ENCODE assay signal across 2 cellular contexts in the genomic region with DNA sequence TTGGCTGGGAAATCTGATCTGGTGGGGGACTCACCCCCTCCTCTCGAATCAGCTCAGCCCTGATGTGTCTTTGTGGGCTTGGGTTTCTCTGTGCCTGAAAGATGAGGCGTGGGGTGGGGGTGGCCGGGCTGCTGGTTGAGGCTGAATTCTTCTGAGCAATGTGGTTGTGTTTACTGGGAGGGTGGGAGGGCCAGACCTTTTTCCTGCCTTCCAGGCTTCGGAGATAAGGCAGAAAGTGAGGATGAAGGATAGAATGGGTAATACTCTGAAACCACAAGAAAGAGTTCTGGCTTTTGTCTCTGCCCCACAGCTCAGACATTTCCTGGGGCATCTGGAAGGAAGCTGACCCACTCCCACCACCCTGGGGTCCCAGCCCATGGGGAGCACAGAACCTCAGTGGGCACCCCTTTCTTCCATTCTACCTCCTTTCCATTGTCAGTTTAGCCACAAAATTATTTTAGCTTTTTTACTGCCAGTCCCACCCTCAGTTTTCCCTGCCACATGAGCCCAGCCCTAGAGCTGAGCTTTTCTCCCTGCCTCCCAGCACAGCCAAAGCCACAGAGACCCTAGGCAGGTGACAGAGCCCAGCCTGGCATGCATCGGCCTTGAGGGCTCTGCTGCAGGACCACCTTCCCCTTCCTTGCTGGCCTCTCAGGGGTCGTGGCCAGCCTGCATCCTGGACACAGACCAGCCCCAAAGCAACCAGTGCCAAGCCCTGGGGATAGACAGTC.
TF ChIP-seq lines count a peak whose summit lies in the region.

No MANE protein-coding gene starts in this region.

TF ChIP-seq in K562, 482 proteins besides CTCF, POLR2A, EP300 and RAD21 (continues in another document):
- TF ChIP-seq POLR2G (IDR thresholded peaks at IDR 0.05; ENCODE audit: low read depth, low read length) (peak; percentile 33; the same call in 1 of the 2 replicates), TEAD4 (IDR thresholded peaks at IDR 0.05; ENCODE audit: low read length) (peak; percentile 33; the same call in 1 of the 2 replicates), TEAD4 (CRISPR knock-in tag; IDR thresholded peaks at IDR 0.05; ENCODE audit: borderline replicate concordance) (no peak), POLR2AphosphoS5 (IDR thresholded peaks at IDR 0.05; ENCODE audit: control insufficient read depth, insufficient read depth, low read depth, low read length) (peak; percentile 55), ZNF184 (CRISPR knock-in tag; IDR thresholded peaks at IDR 0.05) (no peak), ZFP30 (CRISPR knock-in tag; IDR thresholded peaks at IDR 0.05; ENCODE audit: borderline replicate concordance) (no peak), PHB2 (IDR thresholded peaks at IDR 0.05; ENCODE audit: low read depth) (no peak), SIN3A (IDR thresholded peaks at IDR 0.05; ENCODE audit: borderline replicate concordance in 2 of 2, control insufficient read depth in 1 of 2, low read depth in 2 of 2, low read length in 2 of 2) (no peak), ZNF263 (CRISPR knock-in tag; IDR thresholded peaks at IDR 0.05; ENCODE audit: borderline replicate concordance) (no peak), RUNX1 (IDR thresholded peaks at IDR 0.05; ENCODE audit: low read depth) (no peak), ZNF146 (CRISPR knock-in tag; IDR thresholded peaks at IDR 0.05; ENCODE audit: unreplicated experiment) (no peak), ZNF253 (CRISPR knock-in tag; conservative IDR thresholded peaks at IDR 0.05) (no peak), SUPT5H (IDR thresholded peaks at IDR 0.05) (0 out of 2 replicates have a peak, but pooled peaks have one; percentile 13), KAT7 (CRISPR knock-in tag; IDR thresholded peaks at IDR 0.05; ENCODE audit: borderline replicate concordance) (no peak), TCF3 (CRISPR knock-in tag; IDR thresholded peaks at IDR 0.05) (peak; percentile 74), NR3C1 (CRISPR knock-in tag; IDR thresholded peaks at IDR 0.05) (no peak), CEBPG (CRISPR knock-in tag; IDR thresholded peaks at IDR 0.05) (no peak), CEBPG (tag; conservative IDR thresholded peaks at IDR 0.05 in 1 of 2, IDR thresholded peaks at IDR 0.05 in 1 of 2) (no peak)
- TF ChIP-seq, protein P1, sequence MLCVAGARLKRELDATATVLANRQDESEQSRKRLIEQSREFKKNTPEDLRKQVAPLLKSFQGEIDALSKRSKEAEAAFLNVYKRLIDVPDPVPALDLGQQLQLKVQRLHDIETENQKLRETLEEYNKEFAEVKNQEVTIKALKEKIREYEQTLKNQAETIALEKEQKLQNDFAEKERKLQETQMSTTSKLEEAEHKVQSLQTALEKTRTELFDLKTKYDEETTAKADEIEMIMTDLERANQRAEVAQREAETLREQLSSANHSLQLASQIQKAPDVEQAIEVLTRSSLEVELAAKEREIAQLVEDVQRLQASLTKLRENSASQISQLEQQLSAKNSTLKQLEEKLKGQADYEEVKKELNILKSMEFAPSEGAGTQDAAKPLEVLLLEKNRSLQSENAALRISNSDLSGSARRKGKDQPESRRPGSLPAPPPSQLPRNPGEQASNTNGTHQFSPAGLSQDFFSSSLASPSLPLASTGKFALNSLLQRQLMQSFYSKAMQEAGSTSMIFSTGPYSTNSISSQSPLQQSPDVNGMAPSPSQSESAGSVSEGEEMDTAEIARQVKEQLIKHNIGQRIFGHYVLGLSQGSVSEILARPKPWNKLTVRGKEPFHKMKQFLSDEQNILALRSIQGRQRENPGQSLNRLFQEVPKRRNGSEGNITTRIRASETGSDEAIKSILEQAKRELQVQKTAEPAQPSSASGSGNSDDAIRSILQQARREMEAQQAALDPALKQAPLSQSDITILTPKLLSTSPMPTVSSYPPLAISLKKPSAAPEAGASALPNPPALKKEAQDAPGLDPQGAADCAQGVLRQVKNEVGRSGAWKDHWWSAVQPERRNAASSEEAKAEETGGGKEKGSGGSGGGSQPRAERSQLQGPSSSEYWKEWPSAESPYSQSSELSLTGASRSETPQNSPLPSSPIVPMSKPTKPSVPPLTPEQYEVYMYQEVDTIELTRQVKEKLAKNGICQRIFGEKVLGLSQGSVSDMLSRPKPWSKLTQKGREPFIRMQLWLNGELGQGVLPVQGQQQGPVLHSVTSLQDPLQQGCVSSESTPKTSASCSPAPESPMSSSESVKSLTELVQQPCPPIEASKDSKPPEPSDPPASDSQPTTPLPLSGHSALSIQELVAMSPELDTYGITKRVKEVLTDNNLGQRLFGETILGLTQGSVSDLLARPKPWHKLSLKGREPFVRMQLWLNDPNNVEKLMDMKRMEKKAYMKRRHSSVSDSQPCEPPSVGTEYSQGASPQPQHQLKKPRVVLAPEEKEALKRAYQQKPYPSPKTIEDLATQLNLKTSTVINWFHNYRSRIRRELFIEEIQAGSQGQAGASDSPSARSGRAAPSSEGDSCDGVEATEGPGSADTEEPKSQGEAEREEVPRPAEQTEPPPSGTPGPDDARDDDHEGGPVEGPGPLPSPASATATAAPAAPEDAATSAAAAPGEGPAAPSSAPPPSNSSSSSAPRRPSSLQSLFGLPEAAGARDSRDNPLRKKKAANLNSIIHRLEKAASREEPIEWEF (CRISPR knock-in tag; IDR thresholded peaks at IDR 0.05): no peak
- TF ChIP-seq, protein P2, sequence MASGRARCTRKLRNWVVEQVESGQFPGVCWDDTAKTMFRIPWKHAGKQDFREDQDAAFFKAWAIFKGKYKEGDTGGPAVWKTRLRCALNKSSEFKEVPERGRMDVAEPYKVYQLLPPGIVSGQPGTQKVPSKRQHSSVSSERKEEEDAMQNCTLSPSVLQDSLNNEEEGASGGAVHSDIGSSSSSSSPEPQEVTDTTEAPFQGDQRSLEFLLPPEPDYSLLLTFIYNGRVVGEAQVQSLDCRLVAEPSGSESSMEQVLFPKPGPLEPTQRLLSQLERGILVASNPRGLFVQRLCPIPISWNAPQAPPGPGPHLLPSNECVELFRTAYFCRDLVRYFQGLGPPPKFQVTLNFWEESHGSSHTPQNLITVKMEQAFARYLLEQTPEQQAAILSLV (tag; IDR thresholded peaks at IDR 0.05): no peak
- TF ChIP-seq, protein P3, sequence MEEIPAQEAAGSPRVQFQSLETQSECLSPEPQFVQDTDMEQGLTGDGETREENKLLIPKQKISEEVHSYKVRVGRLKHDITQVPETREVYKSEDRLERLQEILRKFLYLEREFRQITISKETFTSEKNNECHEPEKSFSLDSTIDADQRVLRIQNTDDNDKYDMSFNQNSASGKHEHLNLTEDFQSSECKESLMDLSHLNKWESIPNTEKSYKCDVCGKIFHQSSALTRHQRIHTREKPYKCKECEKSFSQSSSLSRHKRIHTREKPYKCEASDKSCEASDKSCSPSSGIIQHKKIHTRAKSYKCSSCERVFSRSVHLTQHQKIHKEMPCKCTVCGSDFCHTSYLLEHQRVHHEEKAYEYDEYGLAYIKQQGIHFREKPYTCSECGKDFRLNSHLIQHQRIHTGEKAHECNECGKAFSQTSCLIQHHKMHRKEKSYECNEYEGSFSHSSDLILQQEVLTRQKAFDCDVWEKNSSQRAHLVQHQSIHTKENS (CRISPR knock-in tag; IDR thresholded peaks at IDR 0.05): no peak
- TF ChIP-seq, protein P4, sequence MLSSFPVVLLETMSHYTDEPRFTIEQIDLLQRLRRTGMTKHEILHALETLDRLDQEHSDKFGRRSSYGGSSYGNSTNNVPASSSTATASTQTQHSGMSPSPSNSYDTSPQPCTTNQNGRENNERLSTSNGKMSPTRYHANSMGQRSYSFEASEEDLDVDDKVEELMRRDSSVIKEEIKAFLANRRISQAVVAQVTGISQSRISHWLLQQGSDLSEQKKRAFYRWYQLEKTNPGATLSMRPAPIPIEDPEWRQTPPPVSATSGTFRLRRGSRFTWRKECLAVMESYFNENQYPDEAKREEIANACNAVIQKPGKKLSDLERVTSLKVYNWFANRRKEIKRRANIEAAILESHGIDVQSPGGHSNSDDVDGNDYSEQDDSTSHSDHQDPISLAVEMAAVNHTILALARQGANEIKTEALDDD (IDR thresholded peaks at IDR 0.05): no peak

TF ChIP-seq in WTC11, 78 proteins besides CTCF, POLR2A, EP300 and RAD21:
- TF ChIP-seq ELF4 (CRISPR knock-in tag; IDR thresholded peaks at IDR 0.05; ENCODE audit: low read depth) (no peak), MYBL2 (CRISPR knock-in tag; IDR thresholded peaks at IDR 0.05) (no peak), GRHL2 (CRISPR knock-in tag; IDR thresholded peaks at IDR 0.05; ENCODE audit: insufficient replicate concordance, severe bottlenecking) (no peak)
- TF ChIP-seq, protein P5, sequence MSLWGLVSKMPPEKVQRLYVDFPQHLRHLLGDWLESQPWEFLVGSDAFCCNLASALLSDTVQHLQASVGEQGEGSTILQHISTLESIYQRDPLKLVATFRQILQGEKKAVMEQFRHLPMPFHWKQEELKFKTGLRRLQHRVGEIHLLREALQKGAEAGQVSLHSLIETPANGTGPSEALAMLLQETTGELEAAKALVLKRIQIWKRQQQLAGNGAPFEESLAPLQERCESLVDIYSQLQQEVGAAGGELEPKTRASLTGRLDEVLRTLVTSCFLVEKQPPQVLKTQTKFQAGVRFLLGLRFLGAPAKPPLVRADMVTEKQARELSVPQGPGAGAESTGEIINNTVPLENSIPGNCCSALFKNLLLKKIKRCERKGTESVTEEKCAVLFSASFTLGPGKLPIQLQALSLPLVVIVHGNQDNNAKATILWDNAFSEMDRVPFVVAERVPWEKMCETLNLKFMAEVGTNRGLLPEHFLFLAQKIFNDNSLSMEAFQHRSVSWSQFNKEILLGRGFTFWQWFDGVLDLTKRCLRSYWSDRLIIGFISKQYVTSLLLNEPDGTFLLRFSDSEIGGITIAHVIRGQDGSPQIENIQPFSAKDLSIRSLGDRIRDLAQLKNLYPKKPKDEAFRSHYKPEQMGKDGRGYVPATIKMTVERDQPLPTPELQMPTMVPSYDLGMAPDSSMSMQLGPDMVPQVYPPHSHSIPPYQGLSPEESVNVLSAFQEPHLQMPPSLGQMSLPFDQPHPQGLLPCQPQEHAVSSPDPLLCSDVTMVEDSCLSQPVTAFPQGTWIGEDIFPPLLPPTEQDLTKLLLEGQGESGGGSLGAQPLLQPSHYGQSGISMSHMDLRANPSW (CRISPR knock-in tag; conservative IDR thresholded peaks at IDR 0.05; ENCODE audit: low read depth): no peak
- TF ChIP-seq, protein P6, sequence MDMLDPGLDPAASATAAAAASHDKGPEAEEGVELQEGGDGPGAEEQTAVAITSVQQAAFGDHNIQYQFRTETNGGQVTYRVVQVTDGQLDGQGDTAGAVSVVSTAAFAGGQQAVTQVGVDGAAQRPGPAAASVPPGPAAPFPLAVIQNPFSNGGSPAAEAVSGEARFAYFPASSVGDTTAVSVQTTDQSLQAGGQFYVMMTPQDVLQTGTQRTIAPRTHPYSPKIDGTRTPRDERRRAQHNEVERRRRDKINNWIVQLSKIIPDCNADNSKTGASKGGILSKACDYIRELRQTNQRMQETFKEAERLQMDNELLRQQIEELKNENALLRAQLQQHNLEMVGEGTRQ (CRISPR knock-in tag; IDR thresholded peaks at IDR 0.05): no peak
- TF ChIP-seq, protein P7, sequence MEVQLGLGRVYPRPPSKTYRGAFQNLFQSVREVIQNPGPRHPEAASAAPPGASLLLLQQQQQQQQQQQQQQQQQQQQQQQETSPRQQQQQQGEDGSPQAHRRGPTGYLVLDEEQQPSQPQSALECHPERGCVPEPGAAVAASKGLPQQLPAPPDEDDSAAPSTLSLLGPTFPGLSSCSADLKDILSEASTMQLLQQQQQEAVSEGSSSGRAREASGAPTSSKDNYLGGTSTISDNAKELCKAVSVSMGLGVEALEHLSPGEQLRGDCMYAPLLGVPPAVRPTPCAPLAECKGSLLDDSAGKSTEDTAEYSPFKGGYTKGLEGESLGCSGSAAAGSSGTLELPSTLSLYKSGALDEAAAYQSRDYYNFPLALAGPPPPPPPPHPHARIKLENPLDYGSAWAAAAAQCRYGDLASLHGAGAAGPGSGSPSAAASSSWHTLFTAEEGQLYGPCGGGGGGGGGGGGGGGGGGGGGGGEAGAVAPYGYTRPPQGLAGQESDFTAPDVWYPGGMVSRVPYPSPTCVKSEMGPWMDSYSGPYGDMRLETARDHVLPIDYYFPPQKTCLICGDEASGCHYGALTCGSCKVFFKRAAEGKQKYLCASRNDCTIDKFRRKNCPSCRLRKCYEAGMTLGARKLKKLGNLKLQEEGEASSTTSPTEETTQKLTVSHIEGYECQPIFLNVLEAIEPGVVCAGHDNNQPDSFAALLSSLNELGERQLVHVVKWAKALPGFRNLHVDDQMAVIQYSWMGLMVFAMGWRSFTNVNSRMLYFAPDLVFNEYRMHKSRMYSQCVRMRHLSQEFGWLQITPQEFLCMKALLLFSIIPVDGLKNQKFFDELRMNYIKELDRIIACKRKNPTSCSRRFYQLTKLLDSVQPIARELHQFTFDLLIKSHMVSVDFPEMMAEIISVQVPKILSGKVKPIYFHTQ (CRISPR knock-in tag; IDR thresholded peaks at IDR 0.05): no peak
TF ChIP-seq in WTC11: peak in this region for 0.
